Comparison of ENCODE assay signal across 12 cellular contexts in the genomic region with DNA sequence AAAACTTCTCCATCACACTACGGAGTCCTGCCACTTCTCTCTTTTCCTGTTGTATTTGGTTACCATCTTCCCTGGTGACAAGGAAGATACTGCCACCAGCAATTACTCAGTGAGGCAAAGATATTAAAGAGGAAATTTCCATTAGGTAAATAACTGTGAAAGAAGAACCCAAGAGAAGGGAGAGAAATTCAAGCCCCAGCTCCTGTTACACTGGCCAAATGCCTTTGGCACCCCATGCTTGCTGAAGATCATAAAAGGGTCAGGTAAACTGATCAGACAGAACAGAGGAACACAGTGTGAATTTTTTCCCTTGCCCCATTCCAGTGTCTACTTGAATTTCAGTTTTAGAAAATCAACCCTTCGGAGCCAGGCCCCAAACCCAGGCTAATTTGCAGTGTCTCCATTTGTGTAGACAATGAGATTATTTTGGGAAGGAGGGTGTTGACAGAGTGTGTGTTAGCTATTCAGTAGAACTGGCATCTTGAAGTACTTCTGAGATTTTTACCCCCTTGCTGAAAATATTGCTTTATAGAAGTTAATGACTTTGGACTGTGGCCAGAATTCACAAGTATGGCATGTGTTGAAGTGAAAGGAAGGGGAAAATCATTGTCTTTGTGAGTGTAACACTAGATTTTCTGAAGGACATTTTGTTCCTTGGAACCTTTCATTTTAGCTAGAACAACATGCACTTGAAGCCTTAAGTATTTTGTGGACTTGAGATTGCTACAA.
A peak's percentile ranks its signal among the peaks of the same experiment; 100 is the strongest.
DNase-seq lines count a peak whose midpoint lies in the region; ATAC-seq and TF ChIP-seq lines count a peak whose summit lies in the region.
"Had no signal": no experiment of that assay in that cellular context is flagged by ENCODE, and none has a peak within 500 bp of the region (broad histone marks: within the 10 kb centered on the region; RNA-seq: fewer than 3 reads in every experiment).

No MANE protein-coding gene starts in this region.

- WGBS in gastroesophageal sphincter (ENCODE audit: low coverage in 1 of 2), 2 donors: 92 to 100% methylated on average over 1 to 2 of the region's 2 CpGs
- WGBS in stomach, 5 donors: 82 to 96% (median 93%) methylated on average over 2 of the region's 2 CpGs

- H3K4me3 ChIP-seq in gastroesophageal sphincter (no peak overlapping the region), stomach (no peak overlapping the region)
- H3K4me3 ChIP-seq: cardiac muscle cell had no signal

- H3K27ac Mint-ChIP-seq in T-helper 1 cell treated with Interleukin-12 subunit alpha and Interleukin-12 subunit beta and Interleukin-4 antibody, amounts not matched to agents 30 μg/mL and 1 μg/mL, for 36 hours: peak overlapping the region; percentile 71

- TF ChIP-seq CTCF in gastroesophageal sphincter (IDR thresholded peaks at IDR 0.05) (no peak), stomach (IDR thresholded peaks at IDR 0.05) (no peak), foreskin keratinocyte (conservative IDR thresholded peaks at IDR 0.05) (no peak), GM10248 (IDR thresholded peaks at IDR 0.05; ENCODE audit: control extremely low read depth, extremely low read depth, low read depth, missing control alignments) (no peak)

- TF ChIP-seq EP300 in gastroesophageal sphincter (IDR thresholded peaks at IDR 0.05): peak; percentile 61
- no peak for TF ChIP-seq EP300 in stomach (IDR thresholded peaks at IDR 0.05)

- H3K36me3 ChIP-seq in gastroesophageal sphincter: no peaks in the 10 kb centered on the region
- H3K36me3 ChIP-seq in stomach: peaks cover 1 to 6% (median 2%) of the 10 kb centered on the region in 4 donors
- H3K36me3 ChIP-seq: cardiac muscle cell had no signal

- peaks cover 19% of the 10 kb centered on the region for H3K27me3 Mint-ChIP-seq in T-helper 1 cell treated with Interleukin-12 subunit alpha and Interleukin-12 subunit beta and Interleukin-4 antibody, amounts not matched to agents 30 μg/mL and 1 μg/mL, for 36 hours (ENCODE audit: low read depth)

- intact Hi-C loops in stomach (cut with DNase I; ENCODE audit: low total_unique reads): no loop called here

- H3K27me3 ChIP-seq in gastroesophageal sphincter (no peaks in the 10 kb centered on the region), stomach (no peaks in the 10 kb centered on the region), foreskin keratinocyte (no peaks in the 10 kb centered on the region)
- H3K27me3 ChIP-seq: cardiac muscle cell had no signal

- CTCF ChIA-PET in GM10248 (lab: Yijun Ruan, JAX): interaction anchor here (0.9 kb wide), 1 partner anchor 13 kb away, joined by 3 read pairs; no protein-coding TSS in a partner anchor

- H3K4me1 ChIP-seq in gastroesophageal sphincter: peaks cover 69 to 100% (median 83%) of the 10 kb centered on the region in 3 donors
- peaks cover 49 to 90% (median 79%) of the 10 kb centered on the region in 4 donors for H3K4me1 ChIP-seq in stomach
- H3K4me1 ChIP-seq in foreskin keratinocyte: peaks cover 27% of the 10 kb centered on the region

- peaks cover under 1% of the 10 kb centered on the region for H3K9me3 Mint-ChIP-seq in T-helper 1 cell treated with Interleukin-12 subunit alpha and Interleukin-12 subunit beta and Interleukin-4 antibody, amounts not matched to agents 30 μg/mL and 1 μg/mL, for 36 hours
- H3K9me3 Mint-ChIP-seq: stimulated activated effector memory CD8-positive, alpha-beta T cell treated with anti-CD3 and anti-CD28 coated beads, Interleukin-12 subunit alpha, Interleukin-12 subunit beta, amount 100 ng/mL, for 72 hours had no signal

- H3K9me3 ChIP-seq in gastroesophageal sphincter (no peaks in the 10 kb centered on the region), stomach (no peaks in the 10 kb centered on the region)

- POLR2A ChIA-PET in GM10248 (lab: Yijun Ruan, JAX): no interaction called here

- ATAC-seq in gastroesophageal sphincter (no peak), foreskin keratinocyte (no peak), HG03354 (IDR thresholded peaks at IDR 0.05; ENCODE audit: poor library complexity, severe bottlenecking, unreplicated experiment) (no peak)
- ATAC-seq: stimulated activated effector memory CD8-positive, alpha-beta T cell treated with anti-CD3 and anti-CD28 coated beads, Interleukin-12 subunit alpha, Interleukin-12 subunit beta, amount 100 ng/mL, for 72 hours had no signal

- H3K27ac ChIP-seq in gastroesophageal sphincter: peak overlapping the region; percentile 89 to 98 (median 91)
- peak overlapping the region in 4 of 5 donors; percentile 68 to 81 (median 79) for H3K27ac ChIP-seq in stomach
- H3K27ac ChIP-seq in foreskin keratinocyte: no peak overlapping the region
- H3K27ac ChIP-seq: cardiac muscle cell had no signal

- no peak overlapping the region for H3K4me3 Mint-ChIP-seq in T-helper 1 cell treated with Interleukin-12 subunit alpha and Interleukin-12 subunit beta and Interleukin-4 antibody, amounts not matched to agents 30 μg/mL and 1 μg/mL, for 36 hours
- H3K4me3 Mint-ChIP-seq: stimulated activated effector memory CD8-positive, alpha-beta T cell treated with anti-CD3 and anti-CD28 coated beads, Interleukin-12 subunit alpha, Interleukin-12 subunit beta, amount 100 ng/mL, for 72 hours had no signal

- peaks cover 73% of the 10 kb centered on the region for H3K4me1 Mint-ChIP-seq in T-helper 1 cell treated with Interleukin-12 subunit alpha and Interleukin-12 subunit beta and Interleukin-4 antibody, amounts not matched to agents 30 μg/mL and 1 μg/mL, for 36 hours (ENCODE audit: low read depth)

- TF ChIP-seq POLR2A in gastroesophageal sphincter (IDR thresholded peaks at IDR 0.05) (no peak), stomach (IDR thresholded peaks at IDR 0.05) (no peak)

- DNase-seq in T-helper 1 cell: no peak
- DNase-seq in NCI-H2171 treated with DMSO at 0.1 percent for 48 hours (lab: John Stamatoyannopoulos, UW): peak; percentile 96
- no peak for DNase-seq in stomach
- DNase-seq in foreskin keratinocyte: no peak
- no peak for DNase-seq in GM10248 (ENCODE audit: extremely low spot score)
- DNase-seq: Kasumi-1, NCI-H526 had no signal

- H3K36me3 Mint-ChIP-seq in T-helper 1 cell treated with Interleukin-12 subunit alpha and Interleukin-12 subunit beta and Interleukin-4 antibody, amounts not matched to agents 30 μg/mL and 1 μg/mL, for 36 hours (ENCODE audit: low read depth): peaks cover 39% of the 10 kb centered on the region
